26 cellular contexts compared by ENCODE assay signal in the genomic region with DNA sequence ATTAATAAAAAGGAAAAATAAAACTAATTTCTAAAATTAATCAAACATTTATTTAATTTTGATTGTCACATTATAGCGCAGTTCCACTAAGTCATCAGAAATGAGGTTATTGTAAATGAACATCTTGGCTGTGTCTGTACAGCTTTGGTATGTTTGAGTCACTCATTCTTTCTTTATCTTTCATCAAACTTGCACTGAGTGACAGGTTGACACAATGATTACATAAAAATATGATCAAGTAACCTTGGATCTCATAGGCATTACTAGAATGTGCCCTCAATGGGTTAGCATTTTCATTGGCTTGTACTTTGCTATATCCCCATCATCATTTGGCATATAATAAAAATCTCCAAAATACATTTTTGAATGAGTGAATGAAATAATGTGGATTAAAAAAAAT.
"Had no signal": no experiment of that assay in that cellular context is flagged by ENCODE, and none has a peak within 500 bp of the region (broad histone marks: within the 10 kb centered on the region; RNA-seq: fewer than 3 reads in every experiment).

No MANE protein-coding gene starts in this region.

- H3K36me3 ChIP-seq: gastroesophageal sphincter, heart left ventricle, left lung, ovary, sigmoid colon, spleen, thoracic aorta, tibial nerve, upper lobe of left lung had no signal

- H3K79me2 ChIP-seq: hepatocyte had no signal

- H3K4me1 ChIP-seq: foreskin keratinocyte, heart left ventricle, left lung, psoas muscle, spleen, tibial nerve, upper lobe of left lung had no signal

- H3K27ac ChIP-seq: epithelial cell of prostate, foreskin keratinocyte, gastroesophageal sphincter, heart left ventricle, hepatocyte, left lung, ovary, psoas muscle, sigmoid colon, skin epidermis, spleen, thoracic aorta, tibial nerve, upper lobe of left lung had no signal

- H2AFZ ChIP-seq: hepatocyte had no signal

- H3K4me2 ChIP-seq: hepatocyte had no signal

- H3K4me3 ChIP-seq: gastroesophageal sphincter, heart left ventricle, hepatocyte, left lung, mucosa of descending colon, ovary, psoas muscle, sigmoid colon, skin epidermis, spleen, thoracic aorta, tibial nerve, upper lobe of left lung had no signal

- DNase-seq: cortex of kidney; heart left ventricle; kidney; left cardiac atrium; left lung; mesenchymal stem cell; mucosa of descending colon; naive thymus-derived CD4-positive, alpha-beta T cell; occipital lobe; ovary; posterior cingulate gyrus; psoas muscle; right cardiac atrium; sigmoid colon; spleen; stimulated activated CD4-positive, alpha-beta T cell treated with anti-CD3 and anti-CD28 coated beads, Interleukin-4, amount 100 ng/mL, for 4 hours; stimulated activated naive CD8-positive, alpha-beta T cell treated with anti-CD3 and anti-CD28 coated beads, Interleukin-15, Interleukin-2, amounts not matched to agents 100 U/mL and 50 U/mL, for 24 hours; substantia nigra; upper lobe of left lung had no signal

- H3K9me3 ChIP-seq: gastroesophageal sphincter, heart left ventricle, mucosa of descending colon, ovary, psoas muscle, sigmoid colon, spleen, thoracic aorta, tibial nerve, upper lobe of left lung had no signal

- H3K27me3 ChIP-seq: foreskin keratinocyte, gastroesophageal sphincter, heart left ventricle, hepatocyte, left lung, ovary, sigmoid colon, spleen, tibial nerve, upper lobe of left lung had no signal
